Comparison of ENCODE assay signal across 11 cellular contexts in the genomic region with DNA sequence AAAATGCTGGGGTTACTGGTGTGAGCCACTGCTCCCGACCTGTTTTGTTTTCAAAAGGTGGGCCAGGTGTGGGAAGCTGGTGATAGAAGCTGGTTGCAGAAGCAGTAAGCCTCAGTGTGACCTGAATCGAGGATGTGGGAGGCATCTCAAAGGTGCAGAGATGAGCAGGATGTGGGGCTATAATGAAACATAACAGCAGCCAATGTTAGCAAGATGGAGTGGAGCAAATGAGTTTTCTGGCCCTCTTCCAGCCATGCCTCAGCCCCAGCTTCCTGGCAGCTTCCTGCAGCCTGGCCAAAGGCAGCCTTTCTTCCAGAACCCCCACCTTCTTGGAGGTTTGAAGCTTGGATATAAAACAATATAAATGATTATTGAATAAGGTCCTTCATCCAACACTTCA.
DNase-seq lines count a peak whose midpoint lies in the region; ATAC-seq and TF ChIP-seq lines count a peak whose summit lies in the region.
"Had no signal": no experiment of that assay in that cellular context is flagged by ENCODE, and none has a peak within 500 bp of the region (broad histone marks: within the 10 kb centered on the region; RNA-seq: fewer than 3 reads in every experiment).

No MANE protein-coding gene starts in this region.

- H3K27me3 Mint-ChIP-seq in activated CD4-positive, alpha-beta memory T cell treated with anti-CD3 and anti-CD28 coated beads, Interleukin-2, amount 10 ng/mL, durations not matched to agents 7 days and 5 days, result no peaks in the 10 kb centered on the region

- POLR2A ChIA-PET in activated CD4-positive, alpha-beta memory T cell treated with anti-CD3 and anti-CD28 coated beads, Interleukin-2, amount 10 ng/mL, durations not matched to agents 7 days and 5 days (lab: Charles Lee), result interaction anchor here (0.6 to 1.9 kb wide), 6 partner anchors 29 to 183 kb away, joined by 3 to 5 read pairs (median 4); no protein-coding TSS in a partner anchor

- peaks cover 62% of the 10 kb centered on the region for H3K4me1 ChIP-seq in effector memory CD4-positive, alpha-beta T cell (ENCODE audit: control insufficient read depth, insufficient read depth, low read length, poor library complexity, severe bottlenecking)
- peaks cover 0 to 22% (median 3%) of the 10 kb centered on the region in 4 donors for H3K4me1 ChIP-seq in stomach
- H3K4me1 ChIP-seq: prostate gland had no signal

- no peaks in the 10 kb centered on the region for H3K9me3 ChIP-seq in effector memory CD4-positive, alpha-beta T cell (ENCODE audit: control insufficient read depth, low read length)
- no peaks in the 10 kb centered on the region for H3K9me3 ChIP-seq in stomach
- H3K9me3 ChIP-seq: prostate gland had no signal

- intact Hi-C loops in stomach (cut with DNase I; ENCODE audit: low total_unique reads), result no loop called here

- H3K9me3 Mint-ChIP-seq in activated CD4-positive, alpha-beta memory T cell treated with anti-CD3 and anti-CD28 coated beads, Interleukin-2, amount 10 ng/mL, durations not matched to agents 7 days and 5 days, result peaks cover 7% of the 10 kb centered on the region

- H3K36me3 Mint-ChIP-seq in activated CD4-positive, alpha-beta memory T cell treated with anti-CD3 and anti-CD28 coated beads, Interleukin-2, amount 10 ng/mL, durations not matched to agents 7 days and 5 days (ENCODE audit: low read depth), result peaks cover 3% of the 10 kb centered on the region

- no peak overlapping the region for H3K4me3 ChIP-seq in effector memory CD4-positive, alpha-beta T cell (ENCODE audit: insufficient read depth, low read depth, low read length, poor library complexity, severe bottlenecking)
- H3K4me3 ChIP-seq in stomach, result no peak overlapping the region
- H3K4me3 ChIP-seq: PC-9, prostate gland had no signal

- peaks cover 44% of the 10 kb centered on the region for H3K4me1 Mint-ChIP-seq in activated CD4-positive, alpha-beta memory T cell treated with anti-CD3 and anti-CD28 coated beads, Interleukin-2, amount 10 ng/mL, durations not matched to agents 7 days and 5 days

- 47 to 68% (median 60%) methylated on average over 2 of the region's 2 CpGs for WGBS in stomach, 5 donors

- TF ChIP-seq CTCF in stomach (IDR thresholded peaks at IDR 0.05), result no peak

- no peak overlapping the region for H3K4me3 Mint-ChIP-seq in activated CD4-positive, alpha-beta memory T cell treated with anti-CD3 and anti-CD28 coated beads, Interleukin-2, amount 10 ng/mL, durations not matched to agents 7 days and 5 days

- H3K27ac ChIP-seq in effector memory CD4-positive, alpha-beta T cell (ENCODE audit: insufficient read depth, low read length, poor library complexity, severe bottlenecking), result no peak overlapping the region
- no peak overlapping the region for H3K27ac ChIP-seq in stomach
- H3K27ac ChIP-seq: PC-9, prostate gland had no signal

- peak overlapping the region; percentile 62 for H3K27ac Mint-ChIP-seq in activated CD4-positive, alpha-beta memory T cell treated with anti-CD3 and anti-CD28 coated beads, Interleukin-2, amount 10 ng/mL, durations not matched to agents 7 days and 5 days

- CTCF ChIA-PET in activated CD4-positive, alpha-beta memory T cell treated with anti-CD3 and anti-CD28 coated beads, Interleukin-2, amount 10 ng/mL, durations not matched to agents 7 days and 5 days (lab: Charles Lee), result interaction anchor here (0.5 to 1.7 kb wide), 5 partner anchors 9 to 644 kb away, joined by 3 to 5 read pairs (median 4); no protein-coding TSS in a partner anchor

- peak; percentile 35 for DNase-seq in activated CD8-positive, alpha-beta memory T cell treated with anti-CD3 and anti-CD28 coated beads, Interleukin-2, amount 50 U/mL, for 4 hours
- no peak for DNase-seq in activated CD8-positive, alpha-beta memory T cell treated with anti-CD3 and anti-CD28 coated beads for 24 hours
- DNase-seq in activated CD4-positive, alpha-beta memory T cell treated with anti-CD3 and anti-CD28 coated beads, Interleukin-2, amount 10 ng/mL, durations not matched to agents 7 days and 5 days, result peak; percentile 42
- peak; percentile 4 to 12 (median 10) for DNase-seq in effector memory CD4-positive, alpha-beta T cell
- DNase-seq in stomach (peak; percentile 26), HT-29 (ENCODE audit: low spot score) (no peak), HUDEP-2 (lab: John Stamatoyannopoulos, UW; ENCODE audit: unreplicated experiment in 76 of 76) (no peak)
- DNase-seq: Karpas-422, PC-9 had no signal

- TF ChIP-seq POLR2A in stomach (IDR thresholded peaks at IDR 0.05), result no peak

- ATAC-seq in GM21786 (IDR thresholded peaks at IDR 0.05; ENCODE audit: unreplicated experiment), result no peak

- H3K27me3 ChIP-seq in effector memory CD4-positive, alpha-beta T cell (replicated peaks; ENCODE audit: control insufficient read depth, insufficient read depth, low read length, poor library complexity, severe bottlenecking), result no peaks in the 10 kb centered on the region
- H3K27me3 ChIP-seq in stomach, result no peaks in the 10 kb centered on the region

- no peaks in the 10 kb centered on the region for H3K36me3 ChIP-seq in effector memory CD4-positive, alpha-beta T cell (ENCODE audit: control insufficient read depth, insufficient read depth, low read length)
- H3K36me3 ChIP-seq in stomach, result no peaks in the 10 kb centered on the region
- H3K36me3 ChIP-seq: prostate gland had no signal

- TF ChIP-seq EP300 in stomach (IDR thresholded peaks at IDR 0.05), result no peak

Comparison
In these comparisons a context has a peak if more than half of its experiments do, and no peak if none do; other contexts are left out.
1. DNase-seq: peak in activated CD8-positive, alpha-beta memory T cell treated with anti-CD3 and anti-CD28 coated beads, Interleukin-2, amount 50 U/mL, for 4 hours (single experiment), activated CD4-positive, alpha-beta memory T cell treated with anti-CD3 and anti-CD28 coated beads, Interleukin-2, amount 10 ng/mL, durations not matched to agents 7 days and 5 days (single experiment), effector memory CD4-positive, alpha-beta T cell (3 of 3) and stomach (single experiment); none in activated CD8-positive, alpha-beta memory T cell treated with anti-CD3 and anti-CD28 coated beads for 24 hours (single experiment), HT-29 (single experiment) and HUDEP-2 (0 of 76).